In genomic region chr17:50352693-50353599, GRCh38 we compare ENCODE assay signal across 26 cellular contexts. TPM values are rescaled to one million over a fixed set of nuclear protein-coding genes. Genes with fewer than 3 reads are reported as not detected.
DNase-seq lines count a peak whose midpoint lies in the region; ATAC-seq, FAIRE-seq and TF ChIP-seq lines count a peak whose summit lies in the region.
"Had no signal": no experiment of that assay in that cellular context is flagged by ENCODE, and none has a peak within 500 bp of the region (broad histone marks: within the 10 kb centered on the region; RNA-seq: fewer than 3 reads in every experiment).

No MANE protein-coding gene starts in this region.

- DNase-seq in activated CD4-positive, alpha-beta T cell treated with anti-CD3 and anti-CD28 coated beads, Interleukin-2, amount 10 ng/mL, durations not matched to agents 7 days and 5 days: no peak
- DNase-seq in activated CD4-positive, alpha-beta T cell treated with anti-CD3 and anti-CD28 coated beads, Interleukin-2, amount 10 ng/mL, durations not matched to agents 24 days and 14 days: no peak
- DNase-seq in CD8-positive, alpha-beta T cell: peak in 1 of 7 experiments; percentile 35
- DNase-seq in RWPE1 (ENCODE audit: low spot score) (no peak), kidney (peak; percentile 48), NCI-H146 (lab: John Stamatoyannopoulos, UW) (no peak)
- no peak for DNase-seq in naive thymus-derived CD8-positive, alpha-beta T cell
- DNase-seq: activated CD4-positive, alpha-beta T cell treated with anti-CD3 and anti-CD28 coated beads, Interleukin-2, amount 50 U/mL, for 1 hour; COR-L47; DMS53; naive thymus-derived CD4-positive, alpha-beta T cell; NCI-H1092; NCI-H187; NCI-H774; SHP77 treated with DMSO at 0.1 percent for 48 hours; stimulated activated naive B cell treated with anti-CD40 and anti-IgM and Interleukin-4, amounts not matched to agents 10 μg/mL and 1 μg/mL and 100 μg/mL, for 72 hours had no signal

- POLR2A ChIA-PET in activated CD4-positive, alpha-beta T cell treated with anti-CD3 and anti-CD28 coated beads, Interleukin-2, amount 10 ng/mL, durations not matched to agents 7 days and 5 days (lab: Charles Lee): no interaction called here
- POLR2A ChIA-PET in CD8-positive, alpha-beta T cell (lab: Charles Lee): interaction anchor here (0.6 to 1.6 kb wide), 3 partner anchors 9 to 44 kb away, joined by 3 to 4 read pairs (median 3); partner anchors contain the start of gene LRRC59
- POLR2A ChIA-PET in RWPE1 (lab: Yijun Ruan, JAX; ENCODE audit: low non-redundant PET): no interaction called here
- POLR2A ChIA-PET in naive thymus-derived CD8-positive, alpha-beta T cell (lab: Charles Lee): interaction anchor here (0.8 kb wide), 1 partner anchor 16 kb away, joined by 3 read pairs; no protein-coding TSS in a partner anchor

- H3K9ac ChIP-seq in kidney (ENCODE audit: low read length in 2 of 2): no peak overlapping the region

- peak overlapping the region; percentile 9 for H3K27ac Mint-ChIP-seq in activated CD4-positive, alpha-beta T cell treated with anti-CD3 and anti-CD28 coated beads, Interleukin-2, amount 10 ng/mL, durations not matched to agents 7 days and 5 days
- H3K27ac Mint-ChIP-seq in activated CD4-positive, alpha-beta T cell treated with anti-CD3 and anti-CD28 coated beads, Interleukin-2, amount 10 ng/mL, durations not matched to agents 24 days and 14 days: no peak overlapping the region
- H3K27ac Mint-ChIP-seq in CD8-positive, alpha-beta T cell: peak overlapping the region; percentile 47
- peak overlapping the region in 4 of 10 donors; percentile 9 to 75 (median 44) for H3K27ac Mint-ChIP-seq in naive thymus-derived CD8-positive, alpha-beta T cell
- H3K27ac Mint-ChIP-seq: stimulated activated naive B cell treated with anti-CD40 and anti-IgM and Interleukin-4, amounts not matched to agents 10 μg/mL and 1 μg/mL and 100 μg/mL, for 72 hours had no signal

- no peak overlapping the region for H3K4me3 Mint-ChIP-seq in activated CD4-positive, alpha-beta T cell treated with anti-CD3 and anti-CD28 coated beads, Interleukin-2, amount 10 ng/mL, durations not matched to agents 7 days and 5 days
- H3K4me3 Mint-ChIP-seq in activated CD4-positive, alpha-beta T cell treated with anti-CD3 and anti-CD28 coated beads, Interleukin-2, amount 10 ng/mL, durations not matched to agents 24 days and 14 days: no peak overlapping the region
- no peak overlapping the region for H3K4me3 Mint-ChIP-seq in CD8-positive, alpha-beta T cell
- no peak overlapping the region for H3K4me3 Mint-ChIP-seq in naive thymus-derived CD8-positive, alpha-beta T cell
- H3K4me3 Mint-ChIP-seq: naive thymus-derived CD4-positive, alpha-beta T cell; stimulated activated naive B cell treated with anti-CD40 and anti-IgM and Interleukin-4, amounts not matched to agents 10 μg/mL and 1 μg/mL and 100 μg/mL, for 72 hours had no signal

- no peak for TF ChIP-seq CTCF in CD8-positive, alpha-beta T cell (IDR thresholded peaks at IDR 0.05)
- TF ChIP-seq CTCF in RWPE1 (conservative IDR thresholded peaks at IDR 0.05; ENCODE audit: low read depth) (no peak), kidney (IDR thresholded peaks at IDR 0.05; ENCODE audit: borderline replicate concordance, extremely low read depth, insufficient read depth) (no peak)

- H3K27me3 Mint-ChIP-seq in activated CD4-positive, alpha-beta T cell treated with anti-CD3 and anti-CD28 coated beads, Interleukin-2, amount 10 ng/mL, durations not matched to agents 7 days and 5 days: no peaks in the 10 kb centered on the region
- H3K27me3 Mint-ChIP-seq in activated CD4-positive, alpha-beta T cell treated with anti-CD3 and anti-CD28 coated beads, Interleukin-2, amount 10 ng/mL, durations not matched to agents 24 days and 14 days: no peaks in the 10 kb centered on the region
- H3K27me3 Mint-ChIP-seq in CD8-positive, alpha-beta T cell (ENCODE audit: low read depth): no peaks in the 10 kb centered on the region
- H3K27me3 Mint-ChIP-seq in naive thymus-derived CD8-positive, alpha-beta T cell: no peaks in the 10 kb centered on the region
- H3K27me3 Mint-ChIP-seq: naive thymus-derived CD4-positive, alpha-beta T cell; stimulated activated naive B cell treated with anti-CD40 and anti-IgM and Interleukin-4, amounts not matched to agents 10 μg/mL and 1 μg/mL and 100 μg/mL, for 72 hours had no signal

- CTCF ChIA-PET in activated CD4-positive, alpha-beta T cell treated with anti-CD3 and anti-CD28 coated beads, Interleukin-2, amount 10 ng/mL, durations not matched to agents 7 days and 5 days (lab: Charles Lee): interaction anchor here (0.7 to 2.1 kb wide), 3 partner anchors 8 to 45 kb away, joined by 3 to 6 read pairs (median 5); partner anchors contain the start of gene LRRC59
- CTCF ChIA-PET in CD8-positive, alpha-beta T cell (lab: Charles Lee): interaction anchor here (1.0 to 1.8 kb wide), 2 partner anchors 9 to 45 kb away, joined by 4 to 7 read pairs; partner anchors contain the start of gene LRRC59
- CTCF ChIA-PET in RWPE1 (lab: Yijun Ruan, JAX): interaction anchor here (0.5 to 0.8 kb wide), 2 partner anchors 125 to 165 kb away, joined by 3 read pairs; no protein-coding TSS in a partner anchor

- peaks cover 12% of the 10 kb centered on the region for H3K36me3 ChIP-seq in CD8-positive, alpha-beta T cell (ENCODE audit: insufficient read depth, low read length)
- H3K36me3 ChIP-seq in kidney (ENCODE audit: control insufficient read depth in 1 of 2, insufficient read depth in 2 of 2, low read length in 2 of 2): peaks cover 5 to 12% of the 10 kb centered on the region in 2 donors

- no peak for ATAC-seq in CD8-positive, alpha-beta T cell
- no peak for ATAC-seq in naive thymus-derived CD8-positive, alpha-beta T cell
- ATAC-seq in HG03280 (IDR thresholded peaks at IDR 0.05; ENCODE audit: unreplicated experiment): no peak
- ATAC-seq: body of pancreas; naive thymus-derived CD4-positive, alpha-beta T cell; stimulated activated naive B cell treated with anti-CD40 and anti-IgM and Interleukin-4, amounts not matched to agents 10 μg/mL and 1 μg/mL and 100 μg/mL, for 72 hours had no signal

- peaks cover 5% of the 10 kb centered on the region for H3K4me1 ChIP-seq in CD8-positive, alpha-beta T cell (ENCODE audit: insufficient read depth, low read length)
- H3K4me1 ChIP-seq in kidney (ENCODE audit: control insufficient read depth in 1 of 2, insufficient read depth in 1 of 2, low read depth in 1 of 2, low read length in 2 of 2): no peaks in the 10 kb centered on the region
- H3K4me1 ChIP-seq: Peyer's patch had no signal

- no peak overlapping the region for H3K27ac ChIP-seq in CD8-positive, alpha-beta T cell (ENCODE audit: low read depth, low read length)
- H3K27ac ChIP-seq in RWPE1 (peak overlapping the region; percentile 41), kidney (ENCODE audit: low read depth in 2 of 2, low read length in 2 of 2) (no peak overlapping the region)
- H3K27ac ChIP-seq: 22Rv1, adrenal gland, body of pancreas, Peyer's patch, testis had no signal

- H3K4me1 Mint-ChIP-seq in activated CD4-positive, alpha-beta T cell treated with anti-CD3 and anti-CD28 coated beads, Interleukin-2, amount 10 ng/mL, durations not matched to agents 7 days and 5 days: peaks cover 12% of the 10 kb centered on the region
- peaks cover 21% of the 10 kb centered on the region for H3K4me1 Mint-ChIP-seq in activated CD4-positive, alpha-beta T cell treated with anti-CD3 and anti-CD28 coated beads, Interleukin-2, amount 10 ng/mL, durations not matched to agents 24 days and 14 days
- H3K4me1 Mint-ChIP-seq in CD8-positive, alpha-beta T cell (ENCODE audit: low read depth): peaks cover 24% of the 10 kb centered on the region
- peaks cover 8 to 40% (median 27%) of the 10 kb centered on the region in 4 donors for H3K4me1 Mint-ChIP-seq in naive thymus-derived CD8-positive, alpha-beta T cell

- no peaks in the 10 kb centered on the region for H3K9me3 ChIP-seq in CD8-positive, alpha-beta T cell (ENCODE audit: low read length)
- no peaks in the 10 kb centered on the region for H3K9me3 ChIP-seq in kidney (ENCODE audit: control insufficient read depth in 1 of 2, low read length in 2 of 2)
- H3K9me3 ChIP-seq: adrenal gland, body of pancreas, Peyer's patch, testis had no signal

- no peaks in the 10 kb centered on the region for H3K9me3 Mint-ChIP-seq in activated CD4-positive, alpha-beta T cell treated with anti-CD3 and anti-CD28 coated beads, Interleukin-2, amount 10 ng/mL, durations not matched to agents 7 days and 5 days
- no peaks in the 10 kb centered on the region for H3K9me3 Mint-ChIP-seq in activated CD4-positive, alpha-beta T cell treated with anti-CD3 and anti-CD28 coated beads, Interleukin-2, amount 10 ng/mL, durations not matched to agents 24 days and 14 days
- no peaks in the 10 kb centered on the region for H3K9me3 Mint-ChIP-seq in CD8-positive, alpha-beta T cell
- no peaks in the 10 kb centered on the region for H3K9me3 Mint-ChIP-seq in naive thymus-derived CD8-positive, alpha-beta T cell
- H3K9me3 Mint-ChIP-seq: stimulated activated naive B cell treated with anti-CD40 and anti-IgM and Interleukin-4, amounts not matched to agents 10 μg/mL and 1 μg/mL and 100 μg/mL, for 72 hours had no signal

- H3K4me3 ChIP-seq in CD8-positive, alpha-beta T cell (ENCODE audit: low read depth, low read length): no peak overlapping the region
- no peak overlapping the region for H3K4me3 ChIP-seq in kidney (ENCODE audit: low read length in 2 of 2)
- H3K4me3 ChIP-seq: adrenal gland, body of pancreas, lung, Peyer's patch, testis had no signal

- FAIRE-seq in kidney (lab: Jason Lieb, UNC): no peak
- FAIRE-seq: endothelial cell of umbilical vein, frontal cortex, urothelium cell line had no signal

- H3K36me3 Mint-ChIP-seq in activated CD4-positive, alpha-beta T cell treated with anti-CD3 and anti-CD28 coated beads, Interleukin-2, amount 10 ng/mL, durations not matched to agents 7 days and 5 days (ENCODE audit: low read depth): peaks cover 7% of the 10 kb centered on the region
- peaks cover 34% of the 10 kb centered on the region for H3K36me3 Mint-ChIP-seq in activated CD4-positive, alpha-beta T cell treated with anti-CD3 and anti-CD28 coated beads, Interleukin-2, amount 10 ng/mL, durations not matched to agents 24 days and 14 days (ENCODE audit: low read depth)
- H3K36me3 Mint-ChIP-seq in CD8-positive, alpha-beta T cell: peaks cover 62% of the 10 kb centered on the region
- H3K36me3 Mint-ChIP-seq in naive thymus-derived CD8-positive, alpha-beta T cell: peaks cover 0 to 37% (median 0%) of the 10 kb centered on the region in 3 donors

- intact Hi-C loops in activated CD4-positive, alpha-beta T cell treated with anti-CD3 and anti-CD28 coated beads, Interleukin-2, amount 10 ng/mL, durations not matched to agents 24 days and 14 days (cut with micrococcal nuclease): no loop called here
- intact Hi-C loops in CD8-positive, alpha-beta T cell (cut with DNase I, micrococcal nuclease): no loop called here
- intact Hi-C loops in kidney (cut with DNase I): no loop called here

- H3K27me3 ChIP-seq in CD8-positive, alpha-beta T cell (ENCODE audit: insufficient read depth, low read length): no peaks in the 10 kb centered on the region
- H3K27me3 ChIP-seq: adrenal gland, body of pancreas, Peyer's patch, testis had no signal

RNA-seq across cellular contexts. Expression of gene XYLT2, which starts 7.0 kb away (rescaled TPM):
- 10 to 100 TPM; 22.1 to 23.6 TPM for total RNA-seq in activated CD4-positive, alpha-beta T cell treated with anti-CD3 and anti-CD28 coated beads, Interleukin-2, amount 10 ng/mL, durations not matched to agents 7 days and 5 days
- total RNA-seq in activated CD4-positive, alpha-beta T cell treated with anti-CD3 and anti-CD28 coated beads, Interleukin-2, amount 10 ng/mL, durations not matched to agents 24 days and 14 days: 65.3 and 66.5 TPM in 2 replicates
- total RNA-seq in CD8-positive, alpha-beta T cell: 1 to 10 TPM; 9.0 to 9.4 TPM
- 30.0 TPM for total RNA-seq in kidney
- 21.2 TPM for polyA plus RNA-seq in kidney (ENCODE audit: insufficient read depth, low read depth, low replicate concordance)
- 10 to 100 TPM; 34.3 to 42.5 TPM for total RNA-seq in naive thymus-derived CD8-positive, alpha-beta T cell
- 10 to 100 TPM in 1 of 3 donors, 1 to 10 TPM in 2; 6.9 to 16.8 (median 7.4) TPM for polyA plus RNA-seq in naive thymus-derived CD8-positive, alpha-beta T cell

RNA-seq across cellular contexts. Expression of gene MRPL27, which starts 20.0 kb away (rescaled TPM):
- 10 to 100 TPM; 62.9 to 71.4 TPM for total RNA-seq in activated CD4-positive, alpha-beta T cell treated with anti-CD3 and anti-CD28 coated beads, Interleukin-2, amount 10 ng/mL, durations not matched to agents 7 days and 5 days
- total RNA-seq in activated CD4-positive, alpha-beta T cell treated with anti-CD3 and anti-CD28 coated beads, Interleukin-2, amount 10 ng/mL, durations not matched to agents 24 days and 14 days: 80.5 and 83.3 TPM in 2 replicates
- 10 to 100 TPM; 28.6 to 30.8 TPM for total RNA-seq in CD8-positive, alpha-beta T cell
- 54.0 TPM for total RNA-seq in kidney
- 227 TPM for polyA plus RNA-seq in kidney (ENCODE audit: insufficient read depth, low read depth, low replicate concordance)
- total RNA-seq in naive thymus-derived CD8-positive, alpha-beta T cell: 10 to 100 TPM; 28.0 to 30.0 TPM
- polyA plus RNA-seq in naive thymus-derived CD8-positive, alpha-beta T cell: 10 to 100 TPM; 28.7 to 60.6 (median 45.7) TPM

RNA-seq across cellular contexts. Expression of gene EME1, which starts 20.1 kb away (rescaled TPM):
- 10 to 100 TPM; 19.9 to 21.8 TPM for total RNA-seq in activated CD4-positive, alpha-beta T cell treated with anti-CD3 and anti-CD28 coated beads, Interleukin-2, amount 10 ng/mL, durations not matched to agents 7 days and 5 days
- total RNA-seq in activated CD4-positive, alpha-beta T cell treated with anti-CD3 and anti-CD28 coated beads, Interleukin-2, amount 10 ng/mL, durations not matched to agents 24 days and 14 days: 30.7 and 35.4 TPM in 2 replicates
- total RNA-seq in CD8-positive, alpha-beta T cell: under 1 TPM; 0.53 to 0.60 TPM
- total RNA-seq in kidney: 1.0 TPM
- not detected for polyA plus RNA-seq in kidney (ENCODE audit: insufficient read depth, low read depth, low replicate concordance)
- total RNA-seq in naive thymus-derived CD8-positive, alpha-beta T cell: 1 to 10 TPM; 1.9 to 2.7 TPM
- under 1 TPM in 1 of 3 donors, not detected in 2; 0.38 TPM for polyA plus RNA-seq in naive thymus-derived CD8-positive, alpha-beta T cell
- total RNA-seq: body of pancreas had no signal
- polyA plus RNA-seq: naive thymus-derived CD4-positive, alpha-beta T cell had no signal

RNA-seq across cellular contexts. Expression of gene LRRC59, which starts 44.4 kb away (rescaled TPM):
- 10 to 100 TPM; 60.8 to 68.5 TPM for total RNA-seq in activated CD4-positive, alpha-beta T cell treated with anti-CD3 and anti-CD28 coated beads, Interleukin-2, amount 10 ng/mL, durations not matched to agents 7 days and 5 days
- 113 and 117 TPM in 2 replicates for total RNA-seq in activated CD4-positive, alpha-beta T cell treated with anti-CD3 and anti-CD28 coated beads, Interleukin-2, amount 10 ng/mL, durations not matched to agents 24 days and 14 days
- total RNA-seq in CD8-positive, alpha-beta T cell: 10 to 100 TPM; 59.1 to 59.9 TPM
- 61.7 TPM for total RNA-seq in kidney
- 37.0 TPM for polyA plus RNA-seq in kidney (ENCODE audit: insufficient read depth, low read depth, low replicate concordance)
- 10 to 100 TPM; 25.7 to 27.7 TPM for total RNA-seq in naive thymus-derived CD8-positive, alpha-beta T cell
- polyA plus RNA-seq in naive thymus-derived CD8-positive, alpha-beta T cell: 10 to 100 TPM; 12.8 to 14.1 (median 13.8) TPM

Comparison
In these comparisons a context has a peak if more than half of its experiments do, and no peak if none do; other contexts are left out.
1. POLR2A ChIA-PET loops: an anchor here in CD8-positive, alpha-beta T cell (0.6 to 1.6 kb wide) and naive thymus-derived CD8-positive, alpha-beta T cell (0.8 kb wide); none called in activated CD4-positive, alpha-beta T cell treated with anti-CD3 and anti-CD28 coated beads, Interleukin-2, amount 10 ng/mL, durations not matched to agents 7 days and 5 days and RWPE1.